In the genomic region with DNA sequence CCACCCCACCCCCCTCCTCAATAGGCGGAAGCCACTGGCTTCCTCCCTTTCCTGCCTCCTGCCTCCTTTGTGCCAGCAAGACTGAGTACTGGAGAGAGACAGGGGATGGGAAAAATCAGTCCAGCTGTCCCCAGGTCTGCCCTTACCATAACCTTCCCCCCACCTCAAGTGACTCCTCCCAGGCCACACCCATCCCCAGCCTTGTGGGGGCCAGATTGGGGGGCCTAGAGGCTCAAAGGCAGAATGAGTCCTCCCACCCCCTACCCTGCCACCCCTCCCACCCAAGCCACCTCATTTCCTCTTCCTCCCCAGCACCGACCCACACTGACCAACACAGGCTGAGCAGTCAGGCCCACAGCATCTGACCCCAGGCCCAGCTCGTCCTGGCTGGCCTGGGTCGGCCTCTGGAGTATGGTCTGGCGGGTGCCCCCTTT, we compare ENCODE assay signal across 15 cellular contexts. TPM values are rescaled to one million over a fixed set of nuclear protein-coding genes. Genes with fewer than 3 reads are reported as not detected.
DNase-seq lines count a peak whose midpoint lies in the region; ATAC-seq and TF ChIP-seq lines count a peak whose summit lies in the region.
"Had no signal": no experiment of that assay in that cellular context is flagged by ENCODE, and none has a peak within 500 bp of the region (broad histone marks: within the 10 kb centered on the region; RNA-seq: fewer than 3 reads in every experiment).

TSS of gene TIE1 (plus strand) at position 322 of the 434 bp plus-strand sequence. CDS start at position 412, 90 bp downstream.

- intact Hi-C loops in body of pancreas (cut with DNase I) (no loop called here), right cardiac atrium (cut with DNase I) (loop anchor here in 1 of 4 donors (5.0 kb wide), 1 partner anchor 63 kb away; no protein-coding TSS in a partner anchor)

- peak within 1 kb of the TSS in 4 of 10 experiments; percentile 47 to 61 (median 50); a peak in 6 of 20 replicates for H3K4me3 ChIP-seq in BLaER1 treated with 17β-estradiol and CSF1 and Interleukin-3, amounts not matched to agents 10 nM and 100 nM
- H3K4me3 ChIP-seq in body of pancreas, result no peak within 1 kb of the TSS
- peak within 1 kb of the TSS; percentile 45 for H3K4me3 ChIP-seq in right cardiac atrium (ENCODE audit: low read length)
- no peak within 1 kb of the TSS for H3K4me3 ChIP-seq in H7 (ENCODE audit: insufficient read depth, low read depth, low read length)
- H3K4me3 ChIP-seq: colonic mucosa, PC-9 had no signal

- peak within 1 kb of the TSS in 10 of 11 experiments; percentile 29 to 64 (median 56); a peak in 13 of 22 replicates for H3K9ac ChIP-seq in BLaER1 treated with 17β-estradiol and CSF1 and Interleukin-3, amounts not matched to agents 10 nM and 100 nM

- TF ChIP-seq CTCF in body of pancreas (IDR thresholded peaks at IDR 0.05), result no peak

- H3K27ac ChIP-seq in BLaER1 treated with 17β-estradiol and CSF1 and Interleukin-3, amounts not matched to agents 10 nM and 100 nM, result peak within 1 kb of the TSS in 10 of 11 experiments; percentile 42 to 76 (median 66); a peak in 19 of 22 replicates
- H3K27ac ChIP-seq in body of pancreas, result no peak within 1 kb of the TSS
- H3K27ac ChIP-seq in right cardiac atrium (ENCODE audit: low read length), result peak within 1 kb of the TSS; percentile 74
- H3K27ac ChIP-seq: PC-9 had no signal

- H3K4me2 ChIP-seq in BLaER1 treated with 17β-estradiol and CSF1 and Interleukin-3, amounts not matched to agents 10 nM and 100 nM, result peak within 1 kb of the TSS; percentile 62 to 82 (median 78)
- H3K4me2 ChIP-seq: PC-9 had no signal

- no peak for DNase-seq in body of pancreas
- peak; percentile 57 to 76 (median 64) for DNase-seq in right cardiac atrium
- peak; percentile 74 for DNase-seq in pulmonary artery endothelial cell (ENCODE audit: low read depth, low spot score)
- DNase-seq in H7, result no peak
- no peak for DNase-seq in T-helper 1 cell
- DNase-seq: ACHN; colonic mucosa; DND-41; head of caudate nucleus; NCI-H2081 treated with DMSO at 0.1 percent for 48 hours; PC-9; stimulated activated CD4-positive, alpha-beta T cell treated with anti-CD3 and anti-CD28 coated beads, Interleukin-2, amount 100 ng/mL, for 48 hours had no signal

- peaks cover 17 to 48% (median 34%) of the 10 kb centered on the region in 10 experiments for H3K4me1 ChIP-seq in BLaER1 treated with 17β-estradiol and CSF1 and Interleukin-3, amounts not matched to agents 10 nM and 100 nM
- peaks cover 7% of the 10 kb centered on the region for H3K4me1 ChIP-seq in body of pancreas
- peaks cover 21% of the 10 kb centered on the region for H3K4me1 ChIP-seq in right cardiac atrium (ENCODE audit: control insufficient read depth, insufficient read depth, low read length)

- peak in 1 of 3 donors; percentile 17 for TF ChIP-seq POLR2A in body of pancreas (IDR thresholded peaks at IDR 0.05)

- ATAC-seq in body of pancreas, result peak; percentile 38
- ATAC-seq in right cardiac atrium, result peak; percentile 72 to 86
- no peak for ATAC-seq in HG02970 (IDR thresholded peaks at IDR 0.05; ENCODE audit: low FRiP score, unreplicated experiment)
- ATAC-seq in SK-N-SH treated with all-trans-retinoic acid at 6 μM for 48 hours, result no peak

- peaks cover 0 to 9% (median 0%) of the 10 kb centered on the region in 11 experiments; a peak in 2 of 22 replicates for H3K36me3 ChIP-seq in BLaER1 treated with 17β-estradiol and CSF1 and Interleukin-3, amounts not matched to agents 10 nM and 100 nM
- H3K36me3 ChIP-seq in body of pancreas (replicated peaks in 1 of 2; ENCODE audit: insufficient read depth in 1 of 2, low read depth in 2 of 2), result no peaks in the 10 kb centered on the region
- no peaks in the 10 kb centered on the region for H3K36me3 ChIP-seq in H7 (replicated peaks; ENCODE audit: control insufficient read depth, insufficient read depth, low read length)
- H3K36me3 ChIP-seq: colonic mucosa had no signal

- H4K20me1 ChIP-seq in BLaER1 treated with 17β-estradiol and CSF1 and Interleukin-3, amounts not matched to agents 10 nM and 100 nM, result no peaks in the 10 kb centered on the region

- no peaks in the 10 kb centered on the region for H3K9me3 ChIP-seq in BLaER1 treated with 17β-estradiol and CSF1 and Interleukin-3, amounts not matched to agents 10 nM and 100 nM (replicated peaks in 1 of 11)
- H3K9me3 ChIP-seq in body of pancreas (no peaks in the 10 kb centered on the region), right cardiac atrium (ENCODE audit: control insufficient read depth, low read length) (no peaks in the 10 kb centered on the region)
- H3K9me3 ChIP-seq: colonic mucosa had no signal

- WGBS in body of pancreas, 2 donors, result 75 to 80% methylated on average over 5 of the region's 5 CpGs
- 63% methylated on average over 5 of the region's 5 CpGs for WGBS in right cardiac atrium

- no peaks in the 10 kb centered on the region for H3K27me3 ChIP-seq in BLaER1 treated with 17β-estradiol and CSF1 and Interleukin-3, amounts not matched to agents 10 nM and 100 nM
- H3K27me3 ChIP-seq in body of pancreas, result no peaks in the 10 kb centered on the region
- H3K27me3 ChIP-seq in right cardiac atrium (ENCODE audit: control insufficient read depth, insufficient read depth), result no peaks in the 10 kb centered on the region
- no peaks in the 10 kb centered on the region; the same call in 1 of the 2 replicates for H3K27me3 ChIP-seq in H7 (ENCODE audit: control insufficient read depth, insufficient read depth, low read length)
- H3K27me3 ChIP-seq: colonic mucosa had no signal

TF ChIP-seq in SK-N-SH treated with all-trans-retinoic acid at 6 μM for 48 hours, 23 proteins besides CTCF, POLR2A, EP300 and RAD21:
- no peak for TF ChIP-seq CREB5 (CRISPR knock-in tag; IDR thresholded peaks at IDR 0.05; ENCODE audit: low read depth)
- no peak for TF ChIP-seq CSDC2 (CRISPR knock-in tag; IDR thresholded peaks at IDR 0.05)
- TF ChIP-seq SNAI2 (CRISPR knock-in tag; IDR thresholded peaks at IDR 0.05), result no peak
- no peak for TF ChIP-seq GLIS3 (CRISPR knock-in tag; IDR thresholded peaks at IDR 0.05)
- TF ChIP-seq BACH2 (CRISPR knock-in tag; IDR thresholded peaks at IDR 0.05; ENCODE audit: borderline replicate concordance), result no peak
- TF ChIP-seq TCF4 (CRISPR knock-in tag; IDR thresholded peaks at IDR 0.05; ENCODE audit: borderline replicate concordance), result no peak
- TF ChIP-seq, protein P1, sequence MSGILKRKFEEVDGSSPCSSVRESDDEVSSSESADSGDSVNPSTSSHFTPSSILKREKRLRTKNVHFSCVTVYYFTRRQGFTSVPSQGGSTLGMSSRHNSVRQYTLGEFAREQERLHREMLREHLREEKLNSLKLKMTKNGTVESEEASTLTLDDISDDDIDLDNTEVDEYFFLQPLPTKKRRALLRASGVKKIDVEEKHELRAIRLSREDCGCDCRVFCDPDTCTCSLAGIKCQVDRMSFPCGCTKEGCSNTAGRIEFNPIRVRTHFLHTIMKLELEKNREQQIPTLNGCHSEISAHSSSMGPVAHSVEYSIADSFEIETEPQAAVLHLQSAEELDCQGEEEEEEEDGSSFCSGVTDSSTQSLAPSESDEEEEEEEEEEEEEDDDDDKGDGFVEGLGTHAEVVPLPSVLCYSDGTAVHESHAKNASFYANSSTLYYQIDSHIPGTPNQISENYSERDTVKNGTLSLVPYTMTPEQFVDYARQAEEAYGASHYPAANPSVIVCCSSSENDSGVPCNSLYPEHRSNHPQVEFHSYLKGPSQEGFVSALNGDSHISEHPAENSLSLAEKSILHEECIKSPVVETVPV (CRISPR knock-in tag; IDR thresholded peaks at IDR 0.05), result no peak
- TF ChIP-seq PPARA (CRISPR knock-in tag; IDR thresholded peaks at IDR 0.05; ENCODE audit: borderline replicate concordance), result no peak
- no peak for TF ChIP-seq ARNTL (CRISPR knock-in tag; IDR thresholded peaks at IDR 0.05; ENCODE audit: borderline replicate concordance, low read depth)

RNA-seq across cellular contexts. Expression of gene TIE1, which starts in this region (rescaled TPM):
- total RNA-seq in body of pancreas, result 10 to 100 TPM; 12.2 to 14.0 TPM
- total RNA-seq in right cardiac atrium, result 10 to 100 TPM; 21.7 to 49.4 (median 44.4) TPM
- 30.4 TPM for polyA plus RNA-seq in right cardiac atrium
- total RNA-seq in pulmonary artery endothelial cell, result 615 and 699 TPM in 2 replicates
- 2.6 and 5.4 TPM in 2 replicates for total RNA-seq in H7 (2014; rRNA removed; shearing (Covaris generic))
- total RNA-seq: PC-9 had no signal

Comparison
In these comparisons a context has a peak if more than half of its experiments do, and no peak if none do; other contexts are left out.
1. RNA of gene TIE1 (total RNA-seq): 615 to 699 TPM in pulmonary artery endothelial cell; 21.7 to 49.4 TPM in right cardiac atrium, 12.2 to 14.0 TPM in body of pancreas and 2.6 to 5.4 TPM in H7; every median in the first group is over 10 times any median in the second.
2. H3K27ac ChIP-seq: peak in BLaER1 treated with 17β-estradiol and CSF1 and Interleukin-3, amounts not matched to agents 10 nM and 100 nM (10 of 11) and right cardiac atrium (single experiment); none in body of pancreas (0 of 4).
3. ATAC-seq: peak in body of pancreas (single experiment) and right cardiac atrium (2 of 2); none in HG02970 (single experiment) and SK-N-SH treated with all-trans-retinoic acid at 6 μM for 48 hours (single experiment).
4. DNase-seq: peak in right cardiac atrium (3 of 3) and pulmonary artery endothelial cell (single experiment); none in body of pancreas (0 of 4), H7 (single experiment) and T-helper 1 cell (0 of 5).